In genomic region chr9:15282567-15282966, GRCh38 we compare ENCODE assay signal across 19 cellular contexts. TPM values are rescaled to one million over a fixed set of nuclear protein-coding genes. Genes with fewer than 3 reads are reported as not detected.
A peak's percentile ranks its signal among the peaks of the same experiment; 100 is the strongest.
DNase-seq lines count a peak whose midpoint lies in the region; ATAC-seq, FAIRE-seq and TF ChIP-seq lines count a peak whose summit lies in the region.
"Had no signal": no experiment of that assay in that cellular context is flagged by ENCODE, and none has a peak within 500 bp of the region (broad histone marks: within the 10 kb centered on the region; RNA-seq: fewer than 3 reads in every experiment).

No MANE protein-coding gene starts in this region.

- H3K4me3 ChIP-seq in K562 (no peak overlapping the region), mesendoderm (ENCODE audit: low read length) (no peak overlapping the region)
- H3K4me3 ChIP-seq: GM23248 had no signal

- no peaks in the 10 kb centered on the region for H3K27me3 Mint-ChIP-seq in activated naive CD4-positive, alpha-beta T cell treated with anti-CD3 and anti-CD28 coated beads, Interleukin-2, amount 50 U/mL, for 24 hours
- H3K27me3 Mint-ChIP-seq: CD4-positive, alpha-beta memory T cell had no signal

- no peak overlapping the region for H3K4me3 Mint-ChIP-seq in activated naive CD4-positive, alpha-beta T cell treated with anti-CD3 and anti-CD28 coated beads, Interleukin-2, amount 50 U/mL, for 24 hours
- H3K4me3 Mint-ChIP-seq: H9 had no signal

- peak overlapping the region; percentile 14 for H3K27ac Mint-ChIP-seq in activated naive CD4-positive, alpha-beta T cell treated with anti-CD3 and anti-CD28 coated beads, Interleukin-2, amount 50 U/mL, for 24 hours
- H3K27ac Mint-ChIP-seq in activated naive CD4-positive, alpha-beta T cell treated with anti-CD3 and anti-CD28 coated beads, Interleukin-2, amount 50 U/mL, for 72 hours: no peak overlapping the region
- H3K27ac Mint-ChIP-seq: H9 had no signal

- POLR2A ChIA-PET in K562 (lab: Yijun Ruan, JAX): no interaction called here

- no peak for TF ChIP-seq CTCF in K562 (IDR thresholded peaks at IDR 0.05 in 2 of 3, conservative IDR thresholded peaks at IDR 0.05 in 1 of 3; ENCODE audit: insufficient read depth in 2 of 3, low read depth in 1 of 3, low read length in 3 of 3)

- H3K36me3 Mint-ChIP-seq in activated naive CD4-positive, alpha-beta T cell treated with anti-CD3 and anti-CD28 coated beads, Interleukin-2, amount 50 U/mL, for 24 hours: peaks cover 4% of the 10 kb centered on the region
- peaks cover 8 to 14% of the 10 kb centered on the region in 2 donors for H3K36me3 Mint-ChIP-seq in activated naive CD4-positive, alpha-beta T cell treated with anti-CD3 and anti-CD28 coated beads, Interleukin-2, amount 50 U/mL, for 72 hours

- TF ChIP-seq EP300 in K562 (IDR thresholded peaks at IDR 0.05; ENCODE audit: low read length): no peak

- H4K20me1 ChIP-seq in K562 (replicated peaks; ENCODE audit: control insufficient read depth, insufficient read depth, low read length): no peaks in the 10 kb centered on the region

- H3K9me3 Mint-ChIP-seq in activated naive CD4-positive, alpha-beta T cell treated with anti-CD3 and anti-CD28 coated beads, Interleukin-2, amount 50 U/mL, for 24 hours: no peaks in the 10 kb centered on the region
- peaks cover 3 to 7% of the 10 kb centered on the region in 2 donors for H3K9me3 Mint-ChIP-seq in activated naive CD4-positive, alpha-beta T cell treated with anti-CD3 and anti-CD28 coated beads, Interleukin-2, amount 50 U/mL, for 72 hours
- H3K9me3 Mint-ChIP-seq: CD4-positive, alpha-beta memory T cell had no signal

- H3K36me3 ChIP-seq in K562 (ENCODE audit: control insufficient read depth, insufficient read depth, low read length): no peaks in the 10 kb centered on the region
- no peaks in the 10 kb centered on the region for H3K36me3 ChIP-seq in mesendoderm (ENCODE audit: control insufficient read depth, insufficient read depth, low read length)

- no peak overlapping the region for H2AFZ ChIP-seq in K562 (ENCODE audit: low read depth, low read length)
- H2AFZ ChIP-seq: GM23248 had no signal

- H3K18ac ChIP-seq in mesendoderm (ENCODE audit: low read length): no peak overlapping the region

- H3K79me2 ChIP-seq in K562 (ENCODE audit: control insufficient read depth, insufficient read depth, low read length) (no peaks in the 10 kb centered on the region), mesendoderm (ENCODE audit: control insufficient read depth, insufficient read depth, low read length) (peaks cover 12% of the 10 kb centered on the region)

- H3K9me1 ChIP-seq in K562 (ENCODE audit: control insufficient read depth, insufficient read depth, low read length): no peaks in the 10 kb centered on the region

- no peak overlapping the region for H2BK15ac ChIP-seq in mesendoderm (replicated peaks; ENCODE audit: low read depth)

- no peak overlapping the region for H2BK5ac ChIP-seq in mesendoderm (ENCODE audit: low read length)

- no peak overlapping the region for H3K23ac ChIP-seq in mesendoderm (ENCODE audit: low read length)

- CTCF ChIA-PET in K562 (lab: Yijun Ruan, JAX; ENCODE audit: low intra/inter-chr PET ratio): no interaction called here

- no peak overlapping the region for H3K4ac ChIP-seq in mesendoderm (ENCODE audit: low read depth, low read length)

- no peak for TF ChIP-seq POLR2A in K562 (conservative IDR thresholded peaks at IDR 0.05)

- in situ Hi-C loops in K562 (cut with MboI): no loop called here

- peaks cover 63% of the 10 kb centered on the region for H3K4me1 Mint-ChIP-seq in activated naive CD4-positive, alpha-beta T cell treated with anti-CD3 and anti-CD28 coated beads, Interleukin-2, amount 50 U/mL, for 24 hours

- no peak for TF ChIP-seq RAD21 in K562 (CRISPR knock-in tag; conservative IDR thresholded peaks at IDR 0.05 in 1 of 2, IDR thresholded peaks at IDR 0.05 in 1 of 2)

- H2AK5ac ChIP-seq in mesendoderm (ENCODE audit: low read length): no peak overlapping the region

- DNase-seq in activated naive CD4-positive, alpha-beta T cell treated with anti-CD3 and anti-CD28 coated beads, Interleukin-2, amount 50 U/mL, for 72 hours (ENCODE audit: low spot score in 2 of 2): no peak
- DNase-seq in K562 (ENCODE audit: extremely low read depth in 1 of 4, low spot score in 3 of 4) (no peak), mesendoderm (no peak), COLO668 (lab: John Stamatoyannopoulos, UW; ENCODE audit: unreplicated experiment) (no peak), SHP77 treated with DMSO at 0.1 percent for 48 hours (lab: John Stamatoyannopoulos, UW) (no peak)
- DNase-seq: C1 segment of cervical spinal cord; Caco-2; CD4-positive, alpha-beta memory T cell; DMS153; DND-41; GM23248; H9 had no signal

- no peak overlapping the region for H2BK120ac ChIP-seq in mesendoderm (ENCODE audit: low read depth, low read length)

- 0% methylated on average over 2 of the region's 2 CpGs for WGBS in K562 (ENCODE audit: insufficient coverage, low coverage, missing lambda C conversion rate)
- no CpG with 5 or more reads among the region's 2 CpGs for WGBS in mesendoderm (ENCODE audit: extremely low coverage, insufficient coverage, low lambda C conversion rate)

- ATAC-seq in activated naive CD4-positive, alpha-beta T cell treated with anti-CD3 and anti-CD28 coated beads, Interleukin-2, amount 50 U/mL, for 72 hours: no peak
- ATAC-seq in K562: no peak
- ATAC-seq: HCT116 had no signal

- no peaks in the 10 kb centered on the region for H3K4me1 ChIP-seq in K562 (replicated peaks in 1 of 2; ENCODE audit: control insufficient read depth in 2 of 2, insufficient read depth in 2 of 2, low read length in 2 of 2)
- H3K4me1 ChIP-seq in mesendoderm (ENCODE audit: control insufficient read depth, low read depth, low read length): peaks cover 1% of the 10 kb centered on the region

- H3K9ac ChIP-seq in K562 (ENCODE audit: insufficient read depth in 1 of 2, low read depth in 2 of 2, low read length in 2 of 2) (no peak overlapping the region), mesendoderm (ENCODE audit: low read length) (no peak overlapping the region)
- H3K9ac ChIP-seq: GM23248 had no signal

- intact Hi-C loops in K562 (cut with micrococcal nuclease): no loop called here

- H4K5ac ChIP-seq in mesendoderm (ENCODE audit: low read length): no peak overlapping the region

- BruUV-seq in K562 (replicated peaks; lab: Mats Ljungman, UMichigan): no TSS peak

- H3K79me1 ChIP-seq in mesendoderm (ENCODE audit: low read length): peaks cover 10% of the 10 kb centered on the region

- peak overlapping the region; percentile 76 for H4K8ac ChIP-seq in mesendoderm (ENCODE audit: low read depth, low read length)

- H3K27ac ChIP-seq in K562 (ENCODE audit: extremely low read depth, low read depth, low read length) (no peak overlapping the region), mesendoderm (ENCODE audit: low read depth, low read length) (no peak overlapping the region)
- H3K27ac ChIP-seq: 22Rv1, GM23248 had no signal

- H3K4me2 ChIP-seq in K562 (ENCODE audit: insufficient read depth, low read length): no peak overlapping the region
- H3K4me2 ChIP-seq in mesendoderm (ENCODE audit: low read length): no peak overlapping the region

- no peaks in the 10 kb centered on the region for H3K9me3 ChIP-seq in K562 (replicated peaks; ENCODE audit: control insufficient read depth, insufficient read depth, low read depth, low read length)
- H3K9me3 ChIP-seq: Caco-2 had no signal

- H3K27me3 ChIP-seq in K562 (ENCODE audit: control insufficient read depth in 2 of 2, insufficient read depth in 2 of 2, low read length in 2 of 2) (no peaks in the 10 kb centered on the region), mesendoderm (ENCODE audit: insufficient read depth, low read length, poor library complexity) (no peaks in the 10 kb centered on the region)

- FAIRE-seq in K562 (lab: Jason Lieb, UNC): no peak
- FAIRE-seq: A204.1, G401.6, GM12892, GM19239 had no signal

- no peak overlapping the region for H3K56ac ChIP-seq in mesendoderm (ENCODE audit: low read length)

TF ChIP-seq in K562, 482 proteins besides CTCF, POLR2A, EP300 and RAD21:
- TF ChIP-seq, protein P1, sequence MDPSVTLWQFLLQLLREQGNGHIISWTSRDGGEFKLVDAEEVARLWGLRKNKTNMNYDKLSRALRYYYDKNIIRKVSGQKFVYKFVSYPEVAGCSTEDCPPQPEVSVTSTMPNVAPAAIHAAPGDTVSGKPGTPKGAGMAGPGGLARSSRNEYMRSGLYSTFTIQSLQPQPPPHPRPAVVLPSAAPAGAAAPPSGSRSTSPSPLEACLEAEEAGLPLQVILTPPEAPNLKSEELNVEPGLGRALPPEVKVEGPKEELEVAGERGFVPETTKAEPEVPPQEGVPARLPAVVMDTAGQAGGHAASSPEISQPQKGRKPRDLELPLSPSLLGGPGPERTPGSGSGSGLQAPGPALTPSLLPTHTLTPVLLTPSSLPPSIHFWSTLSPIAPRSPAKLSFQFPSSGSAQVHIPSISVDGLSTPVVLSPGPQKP (CRISPR knock-in tag; IDR thresholded peaks at IDR 0.05): no peak
- TF ChIP-seq RBM25 (IDR thresholded peaks at IDR 0.05; ENCODE audit: low read depth, low read length, severe bottlenecking) (peak; percentile 66), ZFP36 (IDR thresholded peaks at IDR 0.05; ENCODE audit: low read depth, low read length, partially characterized antibody) (peak; percentile 40)
TF ChIP-seq in K562: peak in this region for 2.

RNA-seq across cellular contexts. Expression of gene TTC39B, which starts 24.4 kb away (rescaled TPM):
- total RNA-seq in activated naive CD4-positive, alpha-beta T cell treated with anti-CD3 and anti-CD28 coated beads, Interleukin-2, amount 50 U/mL, for 72 hours: 10 to 100 TPM; 32.4 to 34.2 TPM
- 0.60 and 1.8 TPM in 2 replicates for total RNA-seq in K562 (2011; cell fraction: chromatin; rRNA removed; ENCODE audit: low replicate concordance)
- total RNA-seq in K562 (2011; cell fraction: nucleolus; rRNA removed): 0.33 and 0.39 TPM in 2 replicates
- 0.61 and 0.95 TPM in 2 replicates for total RNA-seq in K562 (2011; cell fraction: nucleoplasm; rRNA removed)
- total RNA-seq in K562 (2014; rRNA removed): 0.82 and 0.91 TPM in 2 replicates
- 1.1 and 1.3 TPM in 2 replicates for total RNA-seq in K562 (2014; rRNA removed; fragmentation: Illumina TruSeq; extraction: Trizol)
- 0.53 and 0.98 TPM in 2 replicates for total RNA-seq in K562 (2015; rRNA removed; fragmentation: Illumina TruSeq; extraction: Trizol)
- total RNA-seq in K562 (2021): 1.2 and 1.5 TPM in 2 replicates
- polyA plus RNA-seq in K562 (2011; rRNA removed): 0.32 and 0.85 TPM in 2 replicates
- polyA plus RNA-seq in K562 (2011; cell fraction: cytosol; rRNA removed): 0.07 and 0.27 TPM in 2 replicates
- 0.11 and 0.66 TPM in 2 replicates for polyA plus RNA-seq in K562 (2011; cell fraction: nucleus; rRNA removed)
- 0.57 and 3.4 TPM in 2 replicates for polyA plus RNA-seq in K562 (2012)
- polyA plus RNA-seq in K562 (2014; fragmentation: Illumina TruSeq; extraction: Trizol): 0.66 and 0.76 TPM in 2 replicates
- 1 to 10 TPM in 1 of 2 experiments, under 1 TPM in 1; 0.95 to 1.2 TPM for polyA plus RNA-seq in K562 (2014; fragmentation: Nextera tagmentation; extraction: Ambion mirVana)
- polyA plus RNA-seq in K562 (2014; rRNA removed): 0.62 and 1.7 TPM in 2 replicates
- polyA minus RNA-seq in K562 (2011; rRNA and poly(A)+ RNA removed): 1.3 and 1.5 TPM in 2 replicates
- polyA minus RNA-seq in K562 (2011; cell fraction: cytosol; rRNA and poly(A)+ RNA removed): 0.19 and 0.55 TPM in 2 replicates
- polyA minus RNA-seq in K562 (2011; cell fraction: nucleus; rRNA and poly(A)+ RNA removed): 0.40 and 1.00 TPM in 2 replicates
- 8.6 TPM for polyA plus RNA-seq in mesendoderm (2013, experiment 1 of 2)
- 9.5 TPM for polyA plus RNA-seq in mesendoderm (2013, experiment 2 of 2)

Comparison
In these comparisons a context has a peak if more than half of its experiments do, and no peak if none do; other contexts are left out.
1. RNA of gene TTC39B, which starts 24.4 kb away (total RNA-seq): 32.4 to 34.2 TPM in activated naive CD4-positive, alpha-beta T cell treated with anti-CD3 and anti-CD28 coated beads, Interleukin-2, amount 50 U/mL, for 72 hours; 0.33 to 1.8 TPM in K562; every median in the first group is over 10 times any median in the second.